19 cellular contexts compared by ENCODE assay signal in genomic region chr2:150585221-150585971, GRCh38.
"Had no signal": no experiment of that assay in that cellular context is flagged by ENCODE, and none has a peak within 500 bp of the region (broad histone marks: within the 10 kb centered on the region; RNA-seq: fewer than 3 reads in every experiment).

No MANE protein-coding gene starts in this region.

- ATAC-seq: gastrocnemius medialis, heart left ventricle, left lobe of liver, WTC11 had no signal

- H3K4me3 ChIP-seq: cardiac muscle cell, dorsolateral prefrontal cortex, gastrocnemius medialis, heart left ventricle, lung, sigmoid colon, spleen had no signal

- H3K27me3 ChIP-seq: cardiac muscle cell, gastrocnemius medialis, heart left ventricle, sigmoid colon, spleen had no signal

- H3K27ac Mint-ChIP-seq: activated CD4-positive, alpha-beta memory T cell treated with anti-CD3 and anti-CD28 coated beads for 36 hours; activated naive CD8-positive, alpha-beta T cell; mesothelial cell of epicardium; WTC11 had no signal

- H3K9me3 Mint-ChIP-seq: activated CD4-positive, alpha-beta memory T cell treated with anti-CD3 and anti-CD28 coated beads for 36 hours had no signal

- H3K36me3 Mint-ChIP-seq: activated CD4-positive, alpha-beta memory T cell treated with anti-CD3 and anti-CD28 coated beads for 36 hours; activated naive CD8-positive, alpha-beta T cell; mesothelial cell of epicardium had no signal

- H3K27ac ChIP-seq: cardiac muscle cell, dorsolateral prefrontal cortex, gastrocnemius medialis, heart left ventricle, sigmoid colon, spleen had no signal

- H3K36me3 ChIP-seq: cardiac muscle cell, gastrocnemius medialis, heart left ventricle, sigmoid colon, spleen had no signal

- H3K27me3 Mint-ChIP-seq: activated CD4-positive, alpha-beta memory T cell treated with anti-CD3 and anti-CD28 coated beads for 36 hours had no signal

- H3K4me1 ChIP-seq: gastrocnemius medialis had no signal

- H3K9me3 ChIP-seq: gastrocnemius medialis, sigmoid colon, spleen had no signal

- H3K4me3 Mint-ChIP-seq: activated CD4-positive, alpha-beta memory T cell treated with anti-CD3 and anti-CD28 coated beads for 36 hours; activated naive CD8-positive, alpha-beta T cell; mesothelial cell of epicardium; nephron progenitor cell; WTC11 had no signal

- DNase-seq: activated CD4-positive, alpha-beta memory T cell treated with anti-CD3 and anti-CD28 coated beads for 36 hours; activated CD4-positive, alpha-beta T cell treated with anti-CD3 and anti-CD28 coated beads for 4 hours; activated T-cell treated with anti-CD3 and anti-CD28 coated beads for 4 hours; dorsolateral prefrontal cortex; gastrocnemius medialis; heart left ventricle; kidney; nephron progenitor cell; nucleus accumbens; posterior cingulate gyrus; sigmoid colon; spleen; stimulated activated naive CD4-positive, alpha-beta T cell had no signal
